Comparison of ENCODE assay signal across 1 cellular context in genomic region chr11:75204685-75205667, GRCh38.
A peak's percentile ranks its signal among the peaks of the same experiment; 100 is the strongest.
TF ChIP-seq lines count a peak whose summit lies in the region.

No MANE protein-coding gene starts in this region.

TF ChIP-seq in HepG2, 621 proteins besides CTCF, POLR2A, EP300 and RAD21 (continued from another document and continues in another):
- TF ChIP-seq NFAT5 (CRISPR knock-in tag; IDR thresholded peaks at IDR 0.05) (no peak), KDM4B (CRISPR knock-in tag; IDR thresholded peaks at IDR 0.05) (0 out of 2 replicates have a peak, but pooled peaks have one; percentile 37), ZNF782 (CRISPR knock-in tag; IDR thresholded peaks at IDR 0.05; ENCODE audit: borderline replicate concordance) (no peak), THAP9 (CRISPR knock-in tag; IDR thresholded peaks at IDR 0.05; ENCODE audit: borderline replicate concordance) (peak; percentile 68; the same call in 1 of the 2 replicates), ZNF431 (CRISPR knock-in tag; IDR thresholded peaks at IDR 0.05; ENCODE audit: borderline replicate concordance, low read depth) (no peak), SALL1 (CRISPR knock-in tag; IDR thresholded peaks at IDR 0.05) (peak; percentile 49; the same call in 1 of the 2 replicates), PBX2 (CRISPR knock-in tag; IDR thresholded peaks at IDR 0.05) (no peak), SOX13 (IDR thresholded peaks at IDR 0.05) (no peak), SOX13 (CRISPR knock-in tag; conservative IDR thresholded peaks at IDR 0.05 in 1 of 2, IDR thresholded peaks at IDR 0.05 in 1 of 2) (0 out of 4 replicates have a peak, but pooled peaks of 1 of the 2 experiments have one; percentile 19), ZNF558 (CRISPR knock-in tag; IDR thresholded peaks at IDR 0.05; ENCODE audit: borderline replicate concordance) (0 out of 2 replicates have a peak, but pooled peaks have one; percentile 10), ZFYVE20 (CRISPR knock-in tag; IDR thresholded peaks at IDR 0.05; ENCODE audit: borderline replicate concordance, low read depth) (no peak), MIER3 (CRISPR knock-in tag; IDR thresholded peaks at IDR 0.05; ENCODE audit: borderline replicate concordance) (peak; percentile 68; the same call in 1 of the 2 replicates), FOXA3 (CRISPR knock-in tag; IDR thresholded peaks at IDR 0.05) (0 out of 2 replicates have a peak, but pooled peaks have one; percentile 38), ZNF691 (CRISPR knock-in tag; IDR thresholded peaks at IDR 0.05; ENCODE audit: borderline replicate concordance, low read depth) (no peak), ZSCAN25 (CRISPR knock-in tag; IDR thresholded peaks at IDR 0.05) (peak; percentile 61; the same call in 1 of the 2 replicates), TEAD3 (CRISPR knock-in tag; optimal IDR thresholded peaks at IDR 0.05; ENCODE audit: borderline replicate concordance) (peak; percentile 66), ZNF687 (CRISPR knock-in tag; IDR thresholded peaks at IDR 0.05) (peak; percentile 46), ERF (CRISPR knock-in tag; IDR thresholded peaks at IDR 0.05) (0 out of 2 replicates have a peak, but pooled peaks have one; percentile 33), MIXL1 (CRISPR knock-in tag; IDR thresholded peaks at IDR 0.05) (0 out of 2 replicates have a peak, but pooled peaks have one; percentile 38), XRCC5 (optimal IDR thresholded peaks at IDR 0.05; ENCODE audit: low read length) (peak; percentile 78), SMC3 (IDR thresholded peaks at IDR 0.05; ENCODE audit: low read length) (peak; percentile 98), MIER2 (CRISPR knock-in tag; IDR thresholded peaks at IDR 0.05) (peak; percentile 77; the same call in 1 of the 2 replicates), RELA (CRISPR knock-in tag; IDR thresholded peaks at IDR 0.05) (no peak), FOXK1 (CRISPR knock-in tag; IDR thresholded peaks at IDR 0.05; ENCODE audit: borderline replicate concordance, low read depth) (no peak), KLF15 (CRISPR knock-in tag; IDR thresholded peaks at IDR 0.05; ENCODE audit: borderline replicate concordance) (no peak), ELF3 (CRISPR knock-in tag; IDR thresholded peaks at IDR 0.05) (peak; percentile 42; the same call in 1 of the 2 replicates), CCDC6 (CRISPR knock-in tag; IDR thresholded peaks at IDR 0.05) (0 out of 2 replicates have a peak, but pooled peaks have one; percentile 25), NFKBIZ (CRISPR knock-in tag; IDR thresholded peaks at IDR 0.05) (0 out of 2 replicates have a peak, but pooled peaks have one; percentile 19), NR2F2 (IDR thresholded peaks at IDR 0.05; ENCODE audit: borderline replicate concordance, low read depth) (no peak), GATAD2A (CRISPR knock-in tag; IDR thresholded peaks at IDR 0.05) (peak; percentile 26; the same call in 1 of the 2 replicates), HMG20B (CRISPR knock-in tag; conservative IDR thresholded peaks at IDR 0.05) (no peak), ZNF569 (CRISPR knock-in tag; IDR thresholded peaks at IDR 0.05; ENCODE audit: borderline replicate concordance) (no peak), HDAC1 (CRISPR knock-in tag; IDR thresholded peaks at IDR 0.05) (0 out of 2 replicates have a peak, but pooled peaks have one; percentile 29), NBN (conservative IDR thresholded peaks at IDR 0.05) (no peak), NCOA1 (CRISPR knock-in tag; IDR thresholded peaks at IDR 0.05) (no peak), ZNF891 (CRISPR knock-in tag; IDR thresholded peaks at IDR 0.05) (peak; percentile 39; the same call in 1 of the 2 replicates), TFAP4 (IDR thresholded peaks at IDR 0.05; ENCODE audit: borderline replicate concordance, low read depth) (0 out of 2 replicates have a peak, but pooled peaks have one; percentile 60), IRF2 (CRISPR knock-in tag; IDR thresholded peaks at IDR 0.05) (no peak), ZBTB38 (CRISPR knock-in tag; IDR thresholded peaks at IDR 0.05) (no peak), ZBTB3 (CRISPR knock-in tag; IDR thresholded peaks at IDR 0.05; ENCODE audit: borderline replicate concordance, low read depth) (no peak)
- TF ChIP-seq, protein P1, sequence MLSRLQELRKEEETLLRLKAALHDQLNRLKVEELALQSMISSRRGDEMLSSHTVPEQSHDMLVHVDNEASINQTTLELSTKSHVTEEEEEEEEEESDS (CRISPR knock-in tag; IDR thresholded peaks at IDR 0.05; ENCODE audit: borderline replicate concordance): no peak
- TF ChIP-seq, protein P2, sequence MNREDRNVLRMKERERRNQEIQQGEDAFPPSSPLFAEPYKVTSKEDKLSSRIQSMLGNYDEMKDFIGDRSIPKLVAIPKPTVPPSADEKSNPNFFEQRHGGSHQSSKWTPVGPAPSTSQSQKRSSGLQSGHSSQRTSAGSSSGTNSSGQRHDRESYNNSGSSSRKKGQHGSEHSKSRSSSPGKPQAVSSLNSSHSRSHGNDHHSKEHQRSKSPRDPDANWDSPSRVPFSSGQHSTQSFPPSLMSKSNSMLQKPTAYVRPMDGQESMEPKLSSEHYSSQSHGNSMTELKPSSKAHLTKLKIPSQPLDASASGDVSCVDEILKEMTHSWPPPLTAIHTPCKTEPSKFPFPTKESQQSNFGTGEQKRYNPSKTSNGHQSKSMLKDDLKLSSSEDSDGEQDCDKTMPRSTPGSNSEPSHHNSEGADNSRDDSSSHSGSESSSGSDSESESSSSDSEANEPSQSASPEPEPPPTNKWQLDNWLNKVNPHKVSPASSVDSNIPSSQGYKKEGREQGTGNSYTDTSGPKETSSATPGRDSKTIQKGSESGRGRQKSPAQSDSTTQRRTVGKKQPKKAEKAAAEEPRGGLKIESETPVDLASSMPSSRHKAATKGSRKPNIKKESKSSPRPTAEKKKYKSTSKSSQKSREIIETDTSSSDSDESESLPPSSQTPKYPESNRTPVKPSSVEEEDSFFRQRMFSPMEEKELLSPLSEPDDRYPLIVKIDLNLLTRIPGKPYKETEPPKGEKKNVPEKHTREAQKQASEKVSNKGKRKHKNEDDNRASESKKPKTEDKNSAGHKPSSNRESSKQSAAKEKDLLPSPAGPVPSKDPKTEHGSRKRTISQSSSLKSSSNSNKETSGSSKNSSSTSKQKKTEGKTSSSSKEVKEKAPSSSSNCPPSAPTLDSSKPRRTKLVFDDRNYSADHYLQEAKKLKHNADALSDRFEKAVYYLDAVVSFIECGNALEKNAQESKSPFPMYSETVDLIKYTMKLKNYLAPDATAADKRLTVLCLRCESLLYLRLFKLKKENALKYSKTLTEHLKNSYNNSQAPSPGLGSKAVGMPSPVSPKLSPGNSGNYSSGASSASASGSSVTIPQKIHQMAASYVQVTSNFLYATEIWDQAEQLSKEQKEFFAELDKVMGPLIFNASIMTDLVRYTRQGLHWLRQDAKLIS (CRISPR knock-in tag; IDR thresholded peaks at IDR 0.05): no peak
